14 cellular contexts compared by ENCODE assay signal in genomic region chr3:183044547-183045229, GRCh38. TPM values are rescaled to one million over a fixed set of nuclear protein-coding genes. Genes with fewer than 3 reads are reported as not detected.
DNase-seq lines count a peak whose midpoint lies in the region; ATAC-seq, FAIRE-seq and TF ChIP-seq lines count a peak whose summit lies in the region.
"Had no signal": no experiment of that assay in that cellular context is flagged by ENCODE, and none has a peak within 500 bp of the region (broad histone marks: within the 10 kb centered on the region; RNA-seq: fewer than 3 reads in every experiment).

No MANE protein-coding gene starts in this region.

- ATAC-seq in GM18867 (IDR thresholded peaks at IDR 0.05; ENCODE audit: unreplicated experiment) (peak; percentile 98), GM21529 (IDR thresholded peaks at IDR 0.05; ENCODE audit: unreplicated experiment) (peak; percentile 97), HG03139 (IDR thresholded peaks at IDR 0.05; ENCODE audit: unreplicated experiment) (peak; percentile 97)
- no peak for ATAC-seq in activated CD8-positive, alpha-beta T cell treated with anti-CD3 and anti-CD28 coated beads, Interleukin-2, amount 10 ng/mL, durations not matched to agents 7 days and 5 days
- ATAC-seq: HCT116; stimulated activated effector memory CD8-positive, alpha-beta T cell treated with anti-CD3 and anti-CD28 coated beads, Interleukin-12 subunit alpha, Interleukin-12 subunit beta, amount 100 ng/mL, for 72 hours had no signal

- H3K9me3 Mint-ChIP-seq in activated CD8-positive, alpha-beta T cell treated with anti-CD3 and anti-CD28 coated beads, Interleukin-2, amount 10 ng/mL, durations not matched to agents 7 days and 5 days (ENCODE audit: insufficient read depth), result no peaks in the 10 kb centered on the region
- H3K9me3 Mint-ChIP-seq in chondrocyte (ENCODE audit: low read depth), result peaks cover 4% of the 10 kb centered on the region
- H3K9me3 Mint-ChIP-seq: stimulated activated effector memory CD8-positive, alpha-beta T cell treated with anti-CD3 and anti-CD28 coated beads, Interleukin-12 subunit alpha, Interleukin-12 subunit beta, amount 100 ng/mL, for 72 hours had no signal

- no peak overlapping the region for H3K4me3 Mint-ChIP-seq in activated CD8-positive, alpha-beta T cell treated with anti-CD3 and anti-CD28 coated beads, Interleukin-2, amount 10 ng/mL, durations not matched to agents 7 days and 5 days
- no peak overlapping the region for H3K4me3 Mint-ChIP-seq in chondrocyte (ENCODE audit: unreplicated experiment)
- H3K4me3 Mint-ChIP-seq: stimulated activated effector memory CD8-positive, alpha-beta T cell treated with anti-CD3 and anti-CD28 coated beads, Interleukin-12 subunit alpha, Interleukin-12 subunit beta, amount 100 ng/mL, for 72 hours had no signal

- no peak for DNase-seq in activated CD8-positive, alpha-beta T cell treated with anti-CD3 and anti-CD28 coated beads, Interleukin-2, amount 10 ng/mL, durations not matched to agents 7 days and 5 days
- DNase-seq in chondrocyte (ENCODE audit: low spot score) (no peak), D721Med (ENCODE audit: insufficient read length, low spot score) (no peak), DMS 273 (lab: John Stamatoyannopoulos, UW; ENCODE audit: unreplicated experiment) (no peak), NCI-H2029 treated with DMSO at 0.1 percent for 48 hours (lab: John Stamatoyannopoulos, UW) (no peak)
- DNase-seq: activated CD8-positive, alpha-beta memory T cell treated with anti-CD3 and anti-CD28 coated beads, Interleukin-2, amount 50 U/mL, for 4 hours; cerebellar nuclear complex; foreskin melanocyte; NCI-H1417 treated with DMSO at 0.1 percent for 48 hours had no signal

- TF ChIP-seq CTCF in chondrocyte (IDR thresholded peaks at IDR 0.05) (no peak), D721Med (IDR thresholded peaks at IDR 0.05; ENCODE audit: insufficient read depth, missing control alignments) (no peak)

- CTCF ChIA-PET in activated CD8-positive, alpha-beta T cell treated with anti-CD3 and anti-CD28 coated beads, Interleukin-2, amount 10 ng/mL, durations not matched to agents 7 days and 5 days (lab: Charles Lee), result interaction anchor here (0.7 to 1.6 kb wide), 2 partner anchors 24 to 41 kb away, joined by 4 read pairs; no protein-coding TSS in a partner anchor

- H3K4me1 Mint-ChIP-seq in activated CD8-positive, alpha-beta T cell treated with anti-CD3 and anti-CD28 coated beads, Interleukin-2, amount 10 ng/mL, durations not matched to agents 7 days and 5 days (ENCODE audit: low read depth), result peaks cover 25% of the 10 kb centered on the region
- H3K4me1 Mint-ChIP-seq in chondrocyte (ENCODE audit: low read depth), result peaks cover 44% of the 10 kb centered on the region
- H3K4me1 Mint-ChIP-seq: stimulated activated effector memory CD8-positive, alpha-beta T cell treated with anti-CD3 and anti-CD28 coated beads, Interleukin-12 subunit alpha, Interleukin-12 subunit beta, amount 100 ng/mL, for 72 hours had no signal

- peak overlapping the region; percentile 17 for H3K27ac Mint-ChIP-seq in activated CD8-positive, alpha-beta T cell treated with anti-CD3 and anti-CD28 coated beads, Interleukin-2, amount 10 ng/mL, durations not matched to agents 7 days and 5 days
- no peak overlapping the region for H3K27ac Mint-ChIP-seq in chondrocyte (ENCODE audit: unreplicated experiment)
- H3K27ac Mint-ChIP-seq: stimulated activated effector memory CD8-positive, alpha-beta T cell treated with anti-CD3 and anti-CD28 coated beads, Interleukin-12 subunit alpha, Interleukin-12 subunit beta, amount 100 ng/mL, for 72 hours had no signal

- no peak for FAIRE-seq in D721Med (lab: Jason Lieb, UNC)

- peaks cover 49% of the 10 kb centered on the region for H3K36me3 Mint-ChIP-seq in activated CD8-positive, alpha-beta T cell treated with anti-CD3 and anti-CD28 coated beads, Interleukin-2, amount 10 ng/mL, durations not matched to agents 7 days and 5 days (ENCODE audit: low read depth)
- peaks cover 31% of the 10 kb centered on the region for H3K36me3 Mint-ChIP-seq in chondrocyte (ENCODE audit: low read depth)

- POLR2A ChIA-PET in activated CD8-positive, alpha-beta T cell treated with anti-CD3 and anti-CD28 coated beads, Interleukin-2, amount 10 ng/mL, durations not matched to agents 7 days and 5 days (lab: Charles Lee), result no interaction called here

- no peaks in the 10 kb centered on the region for H3K27me3 Mint-ChIP-seq in activated CD8-positive, alpha-beta T cell treated with anti-CD3 and anti-CD28 coated beads, Interleukin-2, amount 10 ng/mL, durations not matched to agents 7 days and 5 days (ENCODE audit: low read depth)
- H3K27me3 Mint-ChIP-seq in chondrocyte (ENCODE audit: low read depth), result no peaks in the 10 kb centered on the region

RNA-seq across cellular contexts. Expression of gene MCCC1, which starts 54.6 kb away (rescaled TPM):
- 10 to 100 TPM; 30.1 to 32.7 TPM for total RNA-seq in activated CD8-positive, alpha-beta T cell treated with anti-CD3 and anti-CD28 coated beads, Interleukin-2, amount 10 ng/mL, durations not matched to agents 7 days and 5 days
- 17.8 to 24.1 TPM (median 23.3 TPM) in 3 replicates for total RNA-seq in chondrocyte
